In the genomic region with DNA sequence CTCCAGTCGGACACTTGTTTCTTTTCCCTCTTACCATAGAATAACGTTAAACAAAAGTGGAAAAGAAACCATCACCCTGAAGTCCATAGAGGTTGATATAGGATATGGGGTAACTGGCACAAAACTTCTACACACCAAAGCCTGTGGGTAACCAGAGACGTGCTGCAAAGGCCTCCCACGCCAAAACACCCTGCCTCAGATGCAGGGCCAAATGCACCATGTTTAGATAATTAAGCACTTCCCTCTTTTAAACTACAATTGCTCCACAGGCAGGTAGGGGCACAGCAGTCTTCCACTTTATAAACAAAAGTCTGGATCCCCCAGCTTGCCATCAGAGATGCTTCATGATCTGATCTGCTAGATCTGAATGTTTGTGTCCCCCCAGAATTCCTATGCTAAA, we compare ENCODE assay signal across 20 cellular contexts. TPM values are rescaled to one million over a fixed set of nuclear protein-coding genes. Genes with fewer than 3 reads are reported as not detected.
DNase-seq lines count a peak whose midpoint lies in the region; ATAC-seq and TF ChIP-seq lines count a peak whose summit lies in the region.
"Had no signal": no experiment of that assay in that cellular context is flagged by ENCODE, and none has a peak within 500 bp of the region (broad histone marks: within the 10 kb centered on the region; RNA-seq: fewer than 3 reads in every experiment).

No MANE protein-coding gene starts in this region.

- H3K79me2 ChIP-seq in mesendoderm (ENCODE audit: control insufficient read depth, insufficient read depth, low read length) = no peaks in the 10 kb centered on the region

- peaks cover 16% of the 10 kb centered on the region for H3K4me1 ChIP-seq in right cardiac atrium (ENCODE audit: control insufficient read depth, insufficient read depth, low read length)
- H3K4me1 ChIP-seq in skeletal muscle tissue (ENCODE audit: control insufficient read depth in 3 of 3, insufficient read depth in 3 of 3, low read length in 3 of 3) = peaks cover 43 to 87% (median 65%) of the 10 kb centered on the region in 3 donors
- no peaks in the 10 kb centered on the region for H3K4me1 ChIP-seq in mesendoderm (ENCODE audit: control insufficient read depth, low read depth, low read length)
- H3K4me1 ChIP-seq in esophagus muscularis mucosa = peaks cover 0 to 64% (median 0%) of the 10 kb centered on the region in 4 donors
- H3K4me1 ChIP-seq: HAP-1 had no signal

- TF ChIP-seq EP300 in esophagus muscularis mucosa (IDR thresholded peaks at IDR 0.05) = no peak

- TF ChIP-seq POLR2A in esophagus muscularis mucosa (IDR thresholded peaks at IDR 0.05; ENCODE audit: low read depth) = no peak

- no peak overlapping the region for H4K5ac ChIP-seq in mesendoderm (ENCODE audit: low read length)

- TF ChIP-seq CTCF in esophagus muscularis mucosa (IDR thresholded peaks at IDR 0.05) = no peak

- H3K27me3 ChIP-seq in right cardiac atrium (ENCODE audit: control insufficient read depth, insufficient read depth) (no peaks in the 10 kb centered on the region), skeletal muscle tissue (ENCODE audit: control insufficient read depth in 3 of 3, insufficient read depth in 3 of 3, low read length in 3 of 3) (no peaks in the 10 kb centered on the region), mesendoderm (ENCODE audit: insufficient read depth, low read length, poor library complexity) (no peaks in the 10 kb centered on the region), esophagus muscularis mucosa (peaks cover 0 to 4% (median 0%) of the 10 kb centered on the region in 4 donors)

- H3K4ac ChIP-seq in mesendoderm (ENCODE audit: low read depth, low read length) = no peak overlapping the region

- H3K18ac ChIP-seq in mesendoderm (ENCODE audit: low read length) = no peak overlapping the region

- H2BK120ac ChIP-seq in mesendoderm (ENCODE audit: low read depth, low read length) = no peak overlapping the region

- H4K8ac ChIP-seq in mesendoderm (ENCODE audit: low read depth, low read length) = no peak overlapping the region

- no peak overlapping the region for H2BK15ac ChIP-seq in mesendoderm (replicated peaks; ENCODE audit: low read depth)

- H3K27ac ChIP-seq in right cardiac atrium (ENCODE audit: low read length) (peak overlapping the region; percentile 30), skeletal muscle tissue (ENCODE audit: low read depth, low read length) (peak overlapping the region; percentile 27), mesendoderm (ENCODE audit: low read depth, low read length) (no peak overlapping the region), esophagus muscularis mucosa (replicated peaks in 1 of 4) (no peak overlapping the region)

- no peaks in the 10 kb centered on the region for H3K79me1 ChIP-seq in mesendoderm (ENCODE audit: low read length)

- intact Hi-C loops in right cardiac atrium (cut with DNase I) = no loop called here
- intact Hi-C loops in cardiac septum (cut with DNase I) = no loop called here
- intact Hi-C loops in esophagus muscularis mucosa (cut with DNase I) = no loop called here

- H3K4me2 ChIP-seq in mesendoderm (ENCODE audit: low read length) = no peak overlapping the region

- H2AK5ac ChIP-seq in mesendoderm (ENCODE audit: low read length) = no peak overlapping the region

- no peak overlapping the region for H3K9ac ChIP-seq in skeletal muscle tissue (ENCODE audit: low read depth in 1 of 3, low read length in 3 of 3)
- no peak overlapping the region for H3K9ac ChIP-seq in mesendoderm (ENCODE audit: low read length)

- H3K36me3 ChIP-seq in skeletal muscle tissue (ENCODE audit: control insufficient read depth in 3 of 3, insufficient read depth in 3 of 3, low read length in 3 of 3) (peaks cover 2 to 12% (median 5%) of the 10 kb centered on the region in 3 donors), mesendoderm (ENCODE audit: control insufficient read depth, insufficient read depth, low read length) (no peaks in the 10 kb centered on the region), esophagus muscularis mucosa (no peaks in the 10 kb centered on the region)
- H3K36me3 ChIP-seq: HAP-1 had no signal

- H3K9me3 ChIP-seq in right cardiac atrium (ENCODE audit: control insufficient read depth, low read length) (no peaks in the 10 kb centered on the region), skeletal muscle tissue (ENCODE audit: control insufficient read depth in 3 of 3, low read length in 3 of 3) (no peaks in the 10 kb centered on the region), esophagus muscularis mucosa (no peaks in the 10 kb centered on the region)
- H3K9me3 ChIP-seq: HAP-1 had no signal

- ATAC-seq in right cardiac atrium = no peak
- no peak for ATAC-seq in HG03432 (IDR thresholded peaks at IDR 0.05; ENCODE audit: unreplicated experiment)

- H3K4me3 ChIP-seq in right cardiac atrium (ENCODE audit: low read length) (no peak overlapping the region), skeletal muscle tissue (ENCODE audit: low read length in 3 of 3) (no peak overlapping the region), mesendoderm (ENCODE audit: low read length) (no peak overlapping the region), esophagus muscularis mucosa (no peak overlapping the region)
- H3K4me3 ChIP-seq: HAP-1 had no signal

- no peak overlapping the region for H3K56ac ChIP-seq in mesendoderm (ENCODE audit: low read length)

- 72% methylated on average over 4 of the region's 4 CpGs for WGBS in right cardiac atrium
- no CpG with 5 or more reads among the region's 4 CpGs for WGBS in mesendoderm (ENCODE audit: extremely low coverage, insufficient coverage, low lambda C conversion rate)
- WGBS in esophagus muscularis mucosa = 82% methylated on average over 4 of the region's 4 CpGs

- no peak overlapping the region for H2BK5ac ChIP-seq in mesendoderm (ENCODE audit: low read length)

- DNase-seq in right cardiac atrium = no peak
- no peak for DNase-seq in cardiac septum (ENCODE audit: low spot score)
- peak; percentile 39 for DNase-seq in OCI-M1 (lab: John Stamatoyannopoulos, UW)
- peak; percentile 52 for DNase-seq in left kidney (ENCODE audit: low read depth, low spot score)
- DNase-seq in mesendoderm = no peak
- no peak for DNase-seq in esophagus muscularis mucosa (ENCODE audit: extremely low spot score)
- DNase-seq: C1 segment of cervical spinal cord; Calu3; CD4-positive, alpha-beta memory T cell; COR-L47; DMS53; DND-41; GOT3; HFFc6 had no signal

- H3K23ac ChIP-seq in mesendoderm (ENCODE audit: low read length) = no peak overlapping the region

RNA-seq across cellular contexts. Expression of gene CLIC5, which starts 10.4 kb away (rescaled TPM):
- total RNA-seq in right cardiac atrium (100 to 1,000 TPM; 115 to 150 (median 124) TPM), cardiac septum (376 TPM), skeletal muscle tissue (7.8 TPM), esophagus muscularis mucosa (1 to 10 TPM; 5.3 to 7.2 (median 6.3) TPM)
- 60.5 TPM for polyA plus RNA-seq in right cardiac atrium
- polyA plus RNA-seq in mesendoderm (2013, experiment 1 of 2) = 0.06 TPM
- 0.03 TPM for polyA plus RNA-seq in mesendoderm (2013, experiment 2 of 2)
- total RNA-seq: A172, A673, HFFc6 had no signal
- polyA plus RNA-seq: BJ had no signal

Comparison
In these comparisons a context has a peak if more than half of its experiments do, and no peak if none do; other contexts are left out.
1. DNase-seq: peak in OCI-M1 (single experiment) and left kidney (single experiment); none in right cardiac atrium (0 of 3), cardiac septum (single experiment), mesendoderm (single experiment) and esophagus muscularis mucosa (single experiment).
2. H3K27ac ChIP-seq: peak in right cardiac atrium (single experiment) and skeletal muscle tissue (single experiment); none in mesendoderm (single experiment) and esophagus muscularis mucosa (0 of 4).
3. RNA of gene CLIC5, which starts 10.4 kb away (total RNA-seq): 376 TPM in cardiac septum (single experiment) and 115 to 150 TPM in right cardiac atrium; 7.8 TPM in skeletal muscle tissue (single experiment) and 5.3 to 7.2 TPM in esophagus muscularis mucosa; every median in the first group is over 10 times any median in the second.